ENCODE assay signal across 25 cellular contexts in the genomic region with DNA sequence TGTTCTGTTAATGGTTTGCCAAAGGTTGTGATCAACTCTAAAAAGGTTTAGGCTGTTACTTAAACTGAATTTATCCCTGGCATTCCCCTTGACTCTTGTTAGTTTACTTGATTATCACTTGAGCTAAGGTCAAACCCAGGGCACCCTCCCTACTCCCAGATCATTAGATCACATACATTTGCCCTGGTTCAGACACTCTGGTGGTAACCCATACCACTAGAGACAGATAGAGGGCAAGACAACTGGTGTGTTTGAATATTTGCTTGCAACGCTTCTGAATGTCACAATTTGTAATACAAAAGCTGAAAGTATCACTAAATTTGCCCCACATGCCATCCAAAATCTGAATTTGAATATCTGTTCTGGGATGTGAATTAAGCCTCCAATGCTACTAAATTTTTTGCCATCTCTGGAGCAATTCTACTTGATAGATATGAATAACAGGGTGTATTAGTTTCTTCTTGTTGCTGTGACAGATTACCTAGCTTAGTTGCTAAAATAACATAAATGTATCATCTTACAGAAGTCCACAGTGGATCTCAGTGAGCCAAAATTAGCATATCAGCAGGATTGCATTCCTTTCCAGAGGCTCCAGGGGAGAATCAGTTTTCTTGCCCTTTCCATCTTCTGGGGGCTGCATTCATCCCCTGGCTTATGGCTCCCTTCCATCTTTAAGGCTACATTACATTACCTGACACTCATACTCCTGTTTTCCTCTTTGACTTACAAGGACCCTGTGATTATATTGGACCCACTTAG.
"Had no signal": no experiment of that assay in that cellular context is flagged by ENCODE, and none has a peak within 500 bp of the region (broad histone marks: within the 10 kb centered on the region; RNA-seq: fewer than 3 reads in every experiment).

No MANE protein-coding gene starts in this region.

- H3K9me3 Mint-ChIP-seq: activated CD4-positive, alpha-beta memory T cell treated with anti-CD3 and anti-CD28 coated beads for 36 hours; activated naive CD4-positive, alpha-beta T cell treated with anti-CD3 and anti-CD28 coated beads for 36 hours; activated naive CD8-positive, alpha-beta T cell treated with anti-CD3 and anti-CD28 coated beads, Interleukin-2, amount 10 ng/mL, durations not matched to agents 7 days and 5 days; endodermal cell; nephron progenitor cell; T-helper 1 cell treated with Interleukin-12 subunit alpha and Interleukin-12 subunit beta and Interleukin-4 antibody, amounts not matched to agents 30 μg/mL and 1 μg/mL, for 36 hours had no signal

- H3K27me3 ChIP-seq: breast epithelium, heart left ventricle, right lobe of liver, stomach, suprapubic skin, tibial nerve had no signal

- H3K4me3 Mint-ChIP-seq: activated CD4-positive, alpha-beta memory T cell treated with anti-CD3 and anti-CD28 coated beads for 36 hours; activated naive CD4-positive, alpha-beta T cell treated with anti-CD3 and anti-CD28 coated beads for 36 hours; activated naive CD8-positive, alpha-beta T cell treated with anti-CD3 and anti-CD28 coated beads, Interleukin-2, amount 10 ng/mL, durations not matched to agents 7 days and 5 days; endodermal cell; memory B cell; nephron progenitor cell; stimulated activated memory B cell treated with anti-CD40 and anti-IgM and Interleukin-4, amounts not matched to agents 10 μg/mL and 1 μg/mL and 100 μg/mL, for 72 hours; T-helper 1 cell treated with Interleukin-12 subunit alpha and Interleukin-12 subunit beta and Interleukin-4 antibody, amounts not matched to agents 30 μg/mL and 1 μg/mL, for 36 hours had no signal

- H3K27ac ChIP-seq: breast epithelium, coronary artery, heart left ventricle, parathyroid adenoma, right lobe of liver, stomach, suprapubic skin, tibial nerve had no signal

- H3K9ac ChIP-seq: parathyroid adenoma had no signal

- H3K27me3 Mint-ChIP-seq: activated CD4-positive, alpha-beta memory T cell treated with anti-CD3 and anti-CD28 coated beads for 36 hours; activated naive CD8-positive, alpha-beta T cell treated with anti-CD3 and anti-CD28 coated beads, Interleukin-2, amount 10 ng/mL, durations not matched to agents 7 days and 5 days; memory B cell; stimulated activated memory B cell treated with anti-CD40 and anti-IgM and Interleukin-4, amounts not matched to agents 10 μg/mL and 1 μg/mL and 100 μg/mL, for 72 hours had no signal

- H3K4me1 Mint-ChIP-seq: activated naive CD8-positive, alpha-beta T cell treated with anti-CD3 and anti-CD28 coated beads, Interleukin-2, amount 10 ng/mL, durations not matched to agents 7 days and 5 days; stimulated activated memory B cell treated with anti-CD40 and anti-IgM and Interleukin-4, amounts not matched to agents 10 μg/mL and 1 μg/mL and 100 μg/mL, for 72 hours had no signal

- H3K9me3 ChIP-seq: breast epithelium, heart left ventricle, mucosa of descending colon, right lobe of liver, stomach, suprapubic skin, tibial nerve had no signal

- H3K27ac Mint-ChIP-seq: activated CD4-positive, alpha-beta memory T cell treated with anti-CD3 and anti-CD28 coated beads for 36 hours; activated naive CD4-positive, alpha-beta T cell treated with anti-CD3 and anti-CD28 coated beads for 36 hours; activated naive CD8-positive, alpha-beta T cell treated with anti-CD3 and anti-CD28 coated beads, Interleukin-2, amount 10 ng/mL, durations not matched to agents 7 days and 5 days; endodermal cell; memory B cell; nephron progenitor cell; stimulated activated memory B cell treated with anti-CD40 and anti-IgM and Interleukin-4, amounts not matched to agents 10 μg/mL and 1 μg/mL and 100 μg/mL, for 72 hours; T-helper 1 cell treated with Interleukin-12 subunit alpha and Interleukin-12 subunit beta and Interleukin-4 antibody, amounts not matched to agents 30 μg/mL and 1 μg/mL, for 36 hours had no signal

- H3K79me2 ChIP-seq: parathyroid adenoma had no signal

- H2AFZ ChIP-seq: parathyroid adenoma had no signal

- DNase-seq: activated CD4-positive, alpha-beta memory T cell treated with anti-CD3 and anti-CD28 coated beads for 36 hours; activated CD4-positive, alpha-beta T cell treated with anti-CD3 and anti-CD28 coated beads for 48 hours; activated naive CD4-positive, alpha-beta T cell treated with anti-CD3 and anti-CD28 coated beads for 36 hours; activated naive CD8-positive, alpha-beta T cell treated with anti-CD3 and anti-CD28 coated beads, Interleukin-2, amount 10 ng/mL, durations not matched to agents 7 days and 5 days; activated T-cell treated with anti-CD3 and anti-CD28 coated beads, Interleukin-2, amount 50 U/mL, for 48 hours; amniotic stem cell; endodermal cell; heart left ventricle; islet precursor cell; left cardiac atrium; mucosa of descending colon; nephron progenitor cell; nucleus accumbens; right lobe of liver; small intestine; stimulated activated CD4-positive, alpha-beta T cell treated with anti-CD3 and anti-CD28 coated beads, Interleukin-2, amount 100 ng/mL, for 24 hours; stomach had no signal

- H3K36me3 ChIP-seq: breast epithelium, right lobe of liver had no signal

- H3K4me3 ChIP-seq: breast epithelium, coronary artery, heart left ventricle, mucosa of descending colon, right lobe of liver, stomach, suprapubic skin, tibial nerve had no signal

- H3K4me1 ChIP-seq: breast epithelium, right lobe of liver, stomach, suprapubic skin, tibial nerve had no signal

- ATAC-seq: heart left ventricle; left cardiac atrium; mucosa of descending colon; right lobe of liver; stimulated activated memory B cell treated with anti-CD40 and anti-IgM and Interleukin-4, amounts not matched to agents 10 μg/mL and 1 μg/mL and 100 μg/mL, for 72 hours had no signal
